Comparison of ENCODE assay signal across 25 cellular contexts in genomic region chr3:85853805-85854204, GRCh38.
"Had no signal": no experiment of that assay in that cellular context is flagged by ENCODE, and none has a peak within 500 bp of the region (broad histone marks: within the 10 kb centered on the region; RNA-seq: fewer than 3 reads in every experiment).

No MANE protein-coding gene starts in this region.

- H3K4me3 ChIP-seq: colonic mucosa, coronary artery, dorsolateral prefrontal cortex, esophagus muscularis mucosa, esophagus squamous epithelium, gastrocnemius medialis, gastroesophageal sphincter, heart left ventricle, heart right ventricle, hepatocyte had no signal

- H3K4me2 ChIP-seq: hepatocyte had no signal

- H3K4me1 ChIP-seq: colonic mucosa, esophagus muscularis mucosa, esophagus squamous epithelium, foreskin keratinocyte, gastrocnemius medialis, gastroesophageal sphincter, heart left ventricle, heart right ventricle had no signal

- H3K79me2 ChIP-seq: hepatocyte had no signal

- H3K36me3 ChIP-seq: colonic mucosa, esophagus muscularis mucosa, esophagus squamous epithelium, gastrocnemius medialis, gastroesophageal sphincter, heart left ventricle, heart right ventricle had no signal

- H3K27me3 ChIP-seq: colonic mucosa, dorsolateral prefrontal cortex, esophagus muscularis mucosa, esophagus squamous epithelium, foreskin keratinocyte, gastrocnemius medialis, gastroesophageal sphincter, heart left ventricle, heart right ventricle, hepatocyte had no signal

- H3K9me3 ChIP-seq: colonic mucosa, esophagus muscularis mucosa, esophagus squamous epithelium, gastrocnemius medialis, gastroesophageal sphincter, heart left ventricle had no signal

- H3K27ac ChIP-seq: colonic mucosa, coronary artery, dorsolateral prefrontal cortex, epithelial cell of prostate, esophagus muscularis mucosa, esophagus squamous epithelium, foreskin keratinocyte, gastrocnemius medialis, gastroesophageal sphincter, heart left ventricle, heart right ventricle, hepatocyte had no signal

- H2AFZ ChIP-seq: hepatocyte had no signal

- ATAC-seq: effector memory CD8-positive, alpha-beta T cell; esophagus mucosa; foreskin keratinocyte; gastrocnemius medialis; gastroesophageal sphincter; heart left ventricle; heart right ventricle had no signal

- DNase-seq: colonic mucosa; cortex of kidney; dermis blood vessel endothelial cell; dorsolateral prefrontal cortex; effector CD4-positive, alpha-beta T cell; effector CD8-positive, alpha-beta T cell; effector memory CD4-positive, alpha-beta T cell; effector memory CD8-positive, alpha-beta T cell; endodermal cell; erythroblast; esophagus squamous epithelium; foreskin fibroblast; foreskin keratinocyte; foreskin melanocyte; gastrocnemius medialis; glutamatergic neuron; head of caudate nucleus; heart left ventricle; heart right ventricle had no signal
